Comparison of ENCODE assay signal across 1 cellular context in the genomic region with DNA sequence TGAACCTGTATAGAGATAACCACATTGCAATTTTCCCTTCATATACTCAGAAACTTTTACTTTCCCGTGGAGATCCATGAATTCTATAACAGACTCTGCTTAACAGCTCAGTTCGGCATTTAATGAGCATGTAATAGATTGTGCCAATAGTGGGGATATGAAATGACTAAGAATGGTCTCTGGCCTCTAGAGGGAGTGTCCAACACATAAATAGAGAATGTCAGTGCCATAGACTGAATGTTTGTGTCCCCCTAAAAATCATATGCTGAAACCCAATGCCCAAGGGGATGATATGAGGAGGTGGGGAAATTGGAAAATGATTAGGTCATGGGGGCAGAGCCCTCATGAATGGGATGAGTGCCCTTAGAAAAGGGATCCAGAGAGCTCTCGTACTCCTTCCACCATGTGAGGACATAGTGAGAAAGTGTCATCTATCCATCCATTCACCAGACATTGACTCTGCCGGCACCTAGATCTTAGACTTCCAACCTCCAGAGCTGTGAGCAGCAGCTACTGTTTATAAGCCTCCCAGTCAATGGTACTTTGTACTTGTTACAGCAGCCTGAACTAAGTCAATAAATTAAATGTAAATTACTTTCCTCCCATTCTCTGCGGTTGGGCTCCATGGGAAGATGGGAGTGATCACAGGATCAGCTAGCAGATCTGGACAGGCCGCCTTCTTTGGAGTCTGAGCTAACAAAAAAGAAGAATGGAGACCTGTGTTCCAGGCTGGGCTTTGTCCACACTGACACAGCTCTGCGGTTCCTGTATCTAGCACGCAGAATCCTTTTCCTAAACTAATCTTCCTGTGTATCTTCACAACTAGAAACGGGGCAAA.
TF ChIP-seq lines count a peak whose summit lies in the region.

No MANE protein-coding gene starts in this region.

TF ChIP-seq in GM23338, 12 proteins besides CTCF, POLR2A, EP300 and RAD21:
- TF ChIP-seq, protein P1, sequence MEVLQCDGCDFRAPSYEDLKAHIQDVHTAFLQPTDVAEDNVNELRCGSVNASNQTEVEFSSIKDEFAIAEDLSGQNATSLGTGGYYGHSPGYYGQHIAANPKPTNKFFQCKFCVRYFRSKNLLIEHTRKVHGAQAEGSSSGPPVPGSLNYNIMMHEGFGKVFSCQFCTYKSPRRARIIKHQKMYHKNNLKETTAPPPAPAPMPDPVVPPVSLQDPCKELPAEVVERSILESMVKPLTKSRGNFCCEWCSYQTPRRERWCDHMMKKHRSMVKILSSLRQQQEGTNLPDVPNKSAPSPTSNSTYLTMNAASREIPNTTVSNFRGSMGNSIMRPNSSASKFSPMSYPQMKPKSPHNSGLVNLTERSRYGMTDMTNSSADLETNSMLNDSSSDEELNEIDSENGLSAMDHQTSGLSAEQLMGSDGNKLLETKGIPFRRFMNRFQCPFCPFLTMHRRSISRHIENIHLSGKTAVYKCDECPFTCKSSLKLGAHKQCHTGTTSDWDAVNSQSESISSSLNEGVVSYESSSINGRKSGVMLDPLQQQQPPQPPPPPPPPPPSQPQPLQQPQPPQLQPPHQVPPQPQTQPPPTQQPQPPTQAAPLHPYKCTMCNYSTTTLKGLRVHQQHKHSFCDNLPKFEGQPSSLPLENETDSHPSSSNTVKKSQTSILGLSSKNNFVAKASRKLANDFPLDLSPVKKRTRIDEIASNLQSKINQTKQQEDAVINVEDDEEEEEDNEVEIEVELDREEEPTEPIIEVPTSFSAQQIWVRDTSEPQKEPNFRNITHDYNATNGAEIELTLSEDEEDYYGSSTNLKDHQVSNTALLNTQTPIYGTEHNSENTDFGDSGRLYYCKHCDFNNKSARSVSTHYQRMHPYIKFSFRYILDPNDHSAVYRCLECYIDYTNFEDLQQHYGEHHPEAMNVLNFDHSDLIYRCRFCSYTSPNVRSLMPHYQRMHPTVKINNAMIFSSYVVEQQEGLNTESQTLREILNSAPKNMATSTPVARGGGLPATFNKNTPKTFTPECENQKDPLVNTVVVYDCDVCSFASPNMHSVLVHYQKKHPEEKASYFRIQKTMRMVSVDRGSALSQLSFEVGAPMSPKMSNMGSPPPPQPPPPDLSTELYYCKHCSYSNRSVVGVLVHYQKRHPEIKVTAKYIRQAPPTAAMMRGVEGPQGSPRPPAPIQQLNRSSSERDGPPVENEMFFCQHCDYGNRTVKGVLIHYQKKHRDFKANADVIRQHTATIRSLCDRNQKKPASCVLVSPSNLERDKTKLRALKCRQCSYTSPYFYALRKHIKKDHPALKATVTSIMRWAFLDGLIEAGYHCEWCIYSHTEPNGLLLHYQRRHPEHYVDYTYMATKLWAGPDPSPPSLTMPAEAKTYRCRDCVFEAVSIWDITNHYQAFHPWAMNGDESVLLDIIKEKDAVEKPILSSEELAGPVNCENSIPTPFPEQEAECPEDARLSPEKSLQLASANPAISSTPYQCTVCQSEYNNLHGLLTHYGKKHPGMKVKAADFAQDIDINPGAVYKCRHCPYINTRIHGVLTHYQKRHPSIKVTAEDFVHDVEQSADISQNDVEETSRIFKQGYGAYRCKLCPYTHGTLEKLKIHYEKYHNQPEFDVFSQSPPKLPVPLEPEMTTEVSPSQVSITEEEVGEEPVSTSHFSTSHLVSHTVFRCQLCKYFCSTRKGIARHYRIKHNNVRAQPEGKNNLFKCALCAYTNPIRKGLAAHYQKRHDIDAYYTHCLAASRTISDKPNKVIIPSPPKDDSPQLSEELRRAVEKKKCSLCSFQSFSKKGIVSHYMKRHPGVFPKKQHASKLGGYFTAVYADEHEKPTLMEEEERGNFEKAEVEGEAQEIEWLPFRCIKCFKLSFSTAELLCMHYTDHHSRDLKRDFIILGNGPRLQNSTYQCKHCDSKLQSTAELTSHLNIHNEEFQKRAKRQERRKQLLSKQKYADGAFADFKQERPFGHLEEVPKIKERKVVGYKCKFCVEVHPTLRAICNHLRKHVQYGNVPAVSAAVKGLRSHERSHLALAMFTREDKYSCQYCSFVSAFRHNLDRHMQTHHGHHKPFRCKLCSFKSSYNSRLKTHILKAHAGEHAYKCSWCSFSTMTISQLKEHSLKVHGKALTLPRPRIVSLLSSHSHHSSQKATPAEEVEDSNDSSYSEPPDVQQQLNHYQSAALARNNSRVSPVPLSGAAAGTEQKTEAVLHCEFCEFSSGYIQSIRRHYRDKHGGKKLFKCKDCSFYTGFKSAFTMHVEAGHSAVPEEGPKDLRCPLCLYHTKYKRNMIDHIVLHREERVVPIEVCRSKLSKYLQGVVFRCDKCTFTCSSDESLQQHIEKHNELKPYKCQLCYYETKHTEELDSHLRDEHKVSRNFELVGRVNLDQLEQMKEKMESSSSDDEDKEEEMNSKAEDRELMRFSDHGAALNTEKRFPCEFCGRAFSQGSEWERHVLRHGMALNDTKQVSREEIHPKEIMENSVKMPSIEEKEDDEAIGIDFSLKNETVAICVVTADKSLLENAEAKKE (CRISPR knock-in tag; IDR thresholded peaks at IDR 0.05), result no peak
- TF ChIP-seq, protein P2, sequence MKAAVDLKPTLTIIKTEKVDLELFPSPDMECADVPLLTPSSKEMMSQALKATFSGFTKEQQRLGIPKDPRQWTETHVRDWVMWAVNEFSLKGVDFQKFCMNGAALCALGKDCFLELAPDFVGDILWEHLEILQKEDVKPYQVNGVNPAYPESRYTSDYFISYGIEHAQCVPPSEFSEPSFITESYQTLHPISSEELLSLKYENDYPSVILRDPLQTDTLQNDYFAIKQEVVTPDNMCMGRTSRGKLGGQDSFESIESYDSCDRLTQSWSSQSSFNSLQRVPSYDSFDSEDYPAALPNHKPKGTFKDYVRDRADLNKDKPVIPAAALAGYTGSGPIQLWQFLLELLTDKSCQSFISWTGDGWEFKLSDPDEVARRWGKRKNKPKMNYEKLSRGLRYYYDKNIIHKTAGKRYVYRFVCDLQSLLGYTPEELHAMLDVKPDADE (IDR thresholded peaks at IDR 0.05), result no peak
- TF ChIP-seq, protein P3, sequence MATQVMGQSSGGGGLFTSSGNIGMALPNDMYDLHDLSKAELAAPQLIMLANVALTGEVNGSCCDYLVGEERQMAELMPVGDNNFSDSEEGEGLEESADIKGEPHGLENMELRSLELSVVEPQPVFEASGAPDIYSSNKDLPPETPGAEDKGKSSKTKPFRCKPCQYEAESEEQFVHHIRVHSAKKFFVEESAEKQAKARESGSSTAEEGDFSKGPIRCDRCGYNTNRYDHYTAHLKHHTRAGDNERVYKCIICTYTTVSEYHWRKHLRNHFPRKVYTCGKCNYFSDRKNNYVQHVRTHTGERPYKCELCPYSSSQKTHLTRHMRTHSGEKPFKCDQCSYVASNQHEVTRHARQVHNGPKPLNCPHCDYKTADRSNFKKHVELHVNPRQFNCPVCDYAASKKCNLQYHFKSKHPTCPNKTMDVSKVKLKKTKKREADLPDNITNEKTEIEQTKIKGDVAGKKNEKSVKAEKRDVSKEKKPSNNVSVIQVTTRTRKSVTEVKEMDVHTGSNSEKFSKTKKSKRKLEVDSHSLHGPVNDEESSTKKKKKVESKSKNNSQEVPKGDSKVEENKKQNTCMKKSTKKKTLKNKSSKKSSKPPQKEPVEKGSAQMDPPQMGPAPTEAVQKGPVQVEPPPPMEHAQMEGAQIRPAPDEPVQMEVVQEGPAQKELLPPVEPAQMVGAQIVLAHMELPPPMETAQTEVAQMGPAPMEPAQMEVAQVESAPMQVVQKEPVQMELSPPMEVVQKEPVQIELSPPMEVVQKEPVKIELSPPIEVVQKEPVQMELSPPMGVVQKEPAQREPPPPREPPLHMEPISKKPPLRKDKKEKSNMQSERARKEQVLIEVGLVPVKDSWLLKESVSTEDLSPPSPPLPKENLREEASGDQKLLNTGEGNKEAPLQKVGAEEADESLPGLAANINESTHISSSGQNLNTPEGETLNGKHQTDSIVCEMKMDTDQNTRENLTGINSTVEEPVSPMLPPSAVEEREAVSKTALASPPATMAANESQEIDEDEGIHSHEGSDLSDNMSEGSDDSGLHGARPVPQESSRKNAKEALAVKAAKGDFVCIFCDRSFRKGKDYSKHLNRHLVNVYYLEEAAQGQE (IDR thresholded peaks at IDR 0.05; ENCODE audit: unreplicated experiment), result no peak
- TF ChIP-seq EZH2phosphoT487 (IDR thresholded peaks at IDR 0.05; ENCODE audit: unreplicated experiment), result no peak
- TF ChIP-seq ZNF114 (CRISPR knock-in tag; IDR thresholded peaks at IDR 0.05), result no peak
- no peak for TF ChIP-seq ZNF331 (CRISPR knock-in tag; IDR thresholded peaks at IDR 0.05; ENCODE audit: low read depth)
- no peak for TF ChIP-seq STAT1 (IDR thresholded peaks at IDR 0.05; ENCODE audit: unreplicated experiment)
- TF ChIP-seq NANOG (IDR thresholded peaks at IDR 0.05; ENCODE audit: borderline replicate concordance), result no peak
- TF ChIP-seq EZH2 (IDR thresholded peaks at IDR 0.05; ENCODE audit: low read depth, unreplicated experiment), result no peak
- no peak for TF ChIP-seq JUNB (IDR thresholded peaks at IDR 0.05; ENCODE audit: unreplicated experiment)
- no peak for TF ChIP-seq POLR2AphosphoS5 (IDR thresholded peaks at IDR 0.05; ENCODE audit: low read depth)
- TF ChIP-seq CREB1 (CRISPR knock-in tag; IDR thresholded peaks at IDR 0.05; ENCODE audit: low read depth), result no peak
